1 cellular context compared by ENCODE assay signal in genomic region chrX:45322820-45323219, GRCh38.
TF ChIP-seq lines count a peak whose summit lies in the region.

No MANE protein-coding gene starts in this region.

TF ChIP-seq in H1, 55 proteins besides CTCF, POLR2A, EP300 and RAD21:
- TF ChIP-seq SP2 (IDR thresholded peaks at IDR 0.05; ENCODE audit: low read length), result no peak
- no peak for TF ChIP-seq BCL11A (IDR thresholded peaks at IDR 0.05; ENCODE audit: low read depth in 2 of 2, low read length in 2 of 2)
- no peak for TF ChIP-seq SIN3A (conservative IDR thresholded peaks at IDR 0.05 in 1 of 2, IDR thresholded peaks at IDR 0.05 in 1 of 2; ENCODE audit: low read depth in 1 of 2, low read length in 2 of 2)
- TF ChIP-seq HDAC2 (IDR thresholded peaks at IDR 0.05; ENCODE audit: borderline replicate concordance in 1 of 2, low read depth in 2 of 2, low read length in 2 of 2), result no peak
- TF ChIP-seq RFX5 (IDR thresholded peaks at IDR 0.05; ENCODE audit: borderline replicate concordance, low read depth, low read length), result no peak
- TF ChIP-seq, protein P1, sequence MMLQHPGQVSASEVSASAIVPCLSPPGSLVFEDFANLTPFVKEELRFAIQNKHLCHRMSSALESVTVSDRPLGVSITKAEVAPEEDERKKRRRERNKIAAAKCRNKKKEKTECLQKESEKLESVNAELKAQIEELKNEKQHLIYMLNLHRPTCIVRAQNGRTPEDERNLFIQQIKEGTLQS (IDR thresholded peaks at IDR 0.05; ENCODE audit: insufficient read depth, low read depth, low read length), result no peak
- no peak for TF ChIP-seq HDAC6 (IDR thresholded peaks at IDR 0.05; ENCODE audit: low read depth, low read length)
- TF ChIP-seq NANOG (IDR thresholded peaks at IDR 0.05; ENCODE audit: insufficient read depth, low read depth, low read length, poor library complexity, severe bottlenecking), result no peak
- no peak for TF ChIP-seq RBBP5 (IDR thresholded peaks at IDR 0.05; ENCODE audit: borderline replicate concordance, low read depth, low read length)
- TF ChIP-seq CBX5 (IDR thresholded peaks at IDR 0.05; ENCODE audit: low read depth, low read length), result no peak
- no peak for TF ChIP-seq ASH2L (IDR thresholded peaks at IDR 0.05; ENCODE audit: low read length)
